In the genomic region with DNA sequence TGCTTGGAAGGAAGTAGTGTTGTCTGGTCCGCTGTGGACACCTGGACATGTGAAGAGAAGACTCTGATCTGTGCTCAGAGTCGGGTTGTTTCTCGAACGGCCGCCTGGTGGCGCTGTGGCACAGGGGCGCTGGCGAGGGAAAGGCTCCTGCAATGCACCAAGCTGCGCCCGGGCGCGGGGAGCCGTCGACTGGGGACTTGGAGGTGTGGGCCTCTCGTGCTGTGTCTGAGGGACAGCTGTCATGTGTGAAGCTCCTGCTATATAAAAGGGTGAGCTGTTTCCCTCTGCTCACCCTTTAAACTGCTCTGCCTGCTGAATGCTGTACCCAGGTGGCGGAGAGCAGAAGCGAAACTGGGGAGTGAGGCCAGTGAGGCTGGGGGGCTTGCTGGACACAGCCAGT, we compare ENCODE assay signal across 8 cellular contexts. TPM values are rescaled to one million over a fixed set of nuclear protein-coding genes. Genes with fewer than 3 reads are reported as not detected.
DNase-seq lines count a peak whose midpoint lies in the region; ATAC-seq and TF ChIP-seq lines count a peak whose summit lies in the region.

No MANE protein-coding gene starts in this region.

- no peak overlapping the region for H3K27ac Mint-ChIP-seq in activated naive CD4-positive, alpha-beta T cell treated with anti-CD3 and anti-CD28 coated beads, Interleukin-2, amount 10 ng/mL, durations not matched to agents 7 days and 5 days

- H3K27me3 ChIP-seq in prostate gland (replicated peaks; ENCODE audit: insufficient read depth) (no peaks in the 10 kb centered on the region), upper lobe of right lung (peaks cover 5% of the 10 kb centered on the region)

- peak; percentile 6 for DNase-seq in NCI-H1694 treated with DMSO at 0.1 percent for 48 hours (lab: John Stamatoyannopoulos, UW)
- DNase-seq in NCI-H1694 (lab: John Stamatoyannopoulos, UW): no peak
- peak; percentile 44 for DNase-seq in SK-N-DZ (ENCODE audit: low spot score)
- DNase-seq in activated naive CD4-positive, alpha-beta T cell treated with anti-CD3 and anti-CD28 coated beads, Interleukin-2, amount 10 ng/mL, durations not matched to agents 7 days and 5 days: peak; percentile 77
- peak; percentile 93 for DNase-seq in Right ventricle myocardium inferior (ENCODE audit: missing footprints)
- DNase-seq in prostate gland (ENCODE audit: low spot score): peak; percentile 46
- DNase-seq in upper lobe of right lung: peak; percentile 91

- H3K9me3 ChIP-seq in prostate gland (no peaks in the 10 kb centered on the region), upper lobe of right lung (no peaks in the 10 kb centered on the region)

- CTCF ChIA-PET in activated naive CD4-positive, alpha-beta T cell treated with anti-CD3 and anti-CD28 coated beads, Interleukin-2, amount 10 ng/mL, durations not matched to agents 7 days and 5 days (lab: Charles Lee): interaction anchor here (0.5 to 5.5 kb wide), 19 partner anchors 9 to 937 kb away, joined by 3 to 42 read pairs (median 4); no protein-coding TSS in a partner anchor

- peaks cover 3% of the 10 kb centered on the region for H3K4me1 Mint-ChIP-seq in activated naive CD4-positive, alpha-beta T cell treated with anti-CD3 and anti-CD28 coated beads, Interleukin-2, amount 10 ng/mL, durations not matched to agents 7 days and 5 days

- H3K4me3 Mint-ChIP-seq in activated naive CD4-positive, alpha-beta T cell treated with anti-CD3 and anti-CD28 coated beads, Interleukin-2, amount 10 ng/mL, durations not matched to agents 7 days and 5 days: no peak overlapping the region

- WGBS in prostate gland: 14% methylated on average over 17 of the region's 17 CpGs

- H3K27me3 Mint-ChIP-seq in activated naive CD4-positive, alpha-beta T cell treated with anti-CD3 and anti-CD28 coated beads, Interleukin-2, amount 10 ng/mL, durations not matched to agents 7 days and 5 days: peaks cover 26% of the 10 kb centered on the region

- H3K36me3 ChIP-seq in prostate gland (no peaks in the 10 kb centered on the region), upper lobe of right lung (no peaks in the 10 kb centered on the region)

- H3K4me1 ChIP-seq in prostate gland (replicated peaks): no peaks in the 10 kb centered on the region
- no peaks in the 10 kb centered on the region for H3K4me1 ChIP-seq in upper lobe of right lung

- ATAC-seq in Right ventricle myocardium inferior: peak; percentile 86
- peak; percentile 98 for ATAC-seq in upper lobe of right lung

- TF ChIP-seq POLR2A in prostate gland (IDR thresholded peaks at IDR 0.05): no peak

- no peaks in the 10 kb centered on the region for H3K9me3 Mint-ChIP-seq in activated naive CD4-positive, alpha-beta T cell treated with anti-CD3 and anti-CD28 coated beads, Interleukin-2, amount 10 ng/mL, durations not matched to agents 7 days and 5 days

- no peak overlapping the region for H3K27ac ChIP-seq in prostate gland
- no peak overlapping the region for H3K27ac ChIP-seq in upper lobe of right lung

- no peak overlapping the region for H3K4me3 ChIP-seq in prostate gland
- H3K4me3 ChIP-seq in upper lobe of right lung: peak overlapping the region; percentile 23

- no peak for TF ChIP-seq EP300 in Ishikawa (IDR thresholded peaks at IDR 0.05; ENCODE audit: borderline replicate concordance)

- no peaks in the 10 kb centered on the region for H3K36me3 Mint-ChIP-seq in activated naive CD4-positive, alpha-beta T cell treated with anti-CD3 and anti-CD28 coated beads, Interleukin-2, amount 10 ng/mL, durations not matched to agents 7 days and 5 days

- peak; percentile 95 for TF ChIP-seq RAD21 in Ishikawa (IDR thresholded peaks at IDR 0.05; ENCODE audit: low read depth)

- TF ChIP-seq CTCF in prostate gland (IDR thresholded peaks at IDR 0.05) (peak; percentile 67 to 85 (median 72)), upper lobe of right lung (IDR thresholded peaks at IDR 0.05) (peak; percentile 91)

- intact Hi-C loops in Right ventricle myocardium inferior (cut with DNase I): loop anchor here (1.0 to 5.0 kb wide), 4 partner anchors 119 to 306 kb away; a partner anchor contains a TSS
- intact Hi-C loops in prostate gland (cut with DNase I): loop anchor here (5.0 to 10.0 kb wide), 3 partner anchors 142 to 304 kb away; no protein-coding TSS in a partner anchor
- intact Hi-C loops in upper lobe of right lung (cut with DNase I): no loop called here

TF ChIP-seq in Ishikawa, 13 proteins besides CTCF, POLR2A, EP300 and RAD21:
- no peak for TF ChIP-seq EGR1 (IDR thresholded peaks at IDR 0.05)
- TF ChIP-seq CREB1 (IDR thresholded peaks at IDR 0.05; ENCODE audit: low read depth): no peak
- TF ChIP-seq FOXM1 (IDR thresholded peaks at IDR 0.05; ENCODE audit: borderline replicate concordance, low read depth): no peak
- TF ChIP-seq, protein P1, sequence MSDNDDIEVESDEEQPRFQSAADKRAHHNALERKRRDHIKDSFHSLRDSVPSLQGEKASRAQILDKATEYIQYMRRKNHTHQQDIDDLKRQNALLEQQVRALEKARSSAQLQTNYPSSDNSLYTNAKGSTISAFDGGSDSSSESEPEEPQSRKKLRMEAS (IDR thresholded peaks at IDR 0.05): peak; percentile 64; the same call in 1 of the 2 replicates
- TF ChIP-seq, protein P2, sequence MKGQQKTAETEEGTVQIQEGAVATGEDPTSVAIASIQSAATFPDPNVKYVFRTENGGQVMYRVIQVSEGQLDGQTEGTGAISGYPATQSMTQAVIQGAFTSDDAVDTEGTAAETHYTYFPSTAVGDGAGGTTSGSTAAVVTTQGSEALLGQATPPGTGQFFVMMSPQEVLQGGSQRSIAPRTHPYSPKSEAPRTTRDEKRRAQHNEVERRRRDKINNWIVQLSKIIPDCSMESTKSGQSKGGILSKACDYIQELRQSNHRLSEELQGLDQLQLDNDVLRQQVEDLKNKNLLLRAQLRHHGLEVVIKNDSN (IDR thresholded peaks at IDR 0.05): no peak

RNA-seq across cellular contexts. Expression of a gene that starts 44.0 kb away (rescaled TPM):
- polyA plus RNA-seq in SK-N-DZ (2014; cell fraction: cytosol; rRNA removed): 0.06 TPM in 1 of 2 replicates, not detected in the other
- not detected in 2 replicates for polyA plus RNA-seq in SK-N-DZ (2014; cell fraction: nucleus; rRNA removed)
- total RNA-seq in Right ventricle myocardium inferior (5.1 TPM), prostate gland (10 to 100 TPM in 1 of 2 donors, 1 to 10 TPM in 1; 4.2 to 14.3 TPM), upper lobe of right lung (4.3 TPM)
